In the genomic region with DNA sequence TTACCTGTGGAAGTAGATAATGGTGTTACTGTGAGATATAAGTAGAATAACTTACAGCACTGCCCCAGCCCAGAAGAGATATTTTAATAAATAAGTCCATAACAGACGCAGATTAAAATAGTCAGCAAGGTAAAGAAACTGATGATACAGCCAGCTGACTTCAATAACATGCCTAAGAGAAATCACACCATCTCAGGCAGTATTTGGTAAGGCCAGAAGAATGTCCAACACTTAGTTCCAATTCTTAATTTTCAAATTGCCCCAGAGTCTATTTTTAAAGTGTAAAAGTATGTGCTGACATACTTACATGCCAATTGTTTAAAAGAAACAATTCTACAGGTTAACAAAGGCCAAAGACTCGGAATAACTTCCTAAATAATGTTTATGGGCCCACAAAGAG, we compare ENCODE assay signal across 8 cellular contexts. TPM values are rescaled to one million over a fixed set of nuclear protein-coding genes. Genes with fewer than 3 reads are reported as not detected.
DNase-seq lines count a peak whose midpoint lies in the region; ATAC-seq and TF ChIP-seq lines count a peak whose summit lies in the region.
"Had no signal": no experiment of that assay in that cellular context is flagged by ENCODE, and none has a peak within 500 bp of the region (broad histone marks: within the 10 kb centered on the region; RNA-seq: fewer than 3 reads in every experiment).

No MANE protein-coding gene starts in this region.

- WGBS in body of pancreas, 2 donors = 66 to 88% methylated on average over 2 of the region's 2 CpGs

- CTCF ChIA-PET in HEK293T (lab: Yijun Ruan, JAX) = no interaction called here

- no peak for TF ChIP-seq CTCF in body of pancreas (IDR thresholded peaks at IDR 0.05)

- peak overlapping the region; percentile 74 for H3K4me3 Mint-ChIP-seq in activated T-helper 17 cell treated with anti-CD3 and anti-CD28 coated beads, Interleukin-2, amount 50 U/mL, for 72 hours
- H3K4me3 Mint-ChIP-seq in stimulated activated naive B cell treated with anti-CD40 and anti-IgM and Interleukin-4, amounts not matched to agents 10 μg/mL and 1 μg/mL and 100 μg/mL, for 72 hours = peak overlapping the region; percentile 87 to 89

- peaks cover 26% of the 10 kb centered on the region for H3K4me1 ChIP-seq in HUES48 (ENCODE audit: control insufficient read depth, insufficient read depth, low read length)
- H3K4me1 ChIP-seq in iPS-18a (ENCODE audit: control insufficient read depth, low read depth, low read length) = peaks cover 26% of the 10 kb centered on the region
- H3K4me1 ChIP-seq in body of pancreas = peaks cover 15% of the 10 kb centered on the region

- H3K9ac ChIP-seq in HUES48 (ENCODE audit: low read depth, low read length) (no peak overlapping the region), iPS-18a (ENCODE audit: low read length) (no peak overlapping the region)

- H3K27me3 Mint-ChIP-seq in activated T-helper 17 cell treated with anti-CD3 and anti-CD28 coated beads, Interleukin-2, amount 50 U/mL, for 72 hours = peaks cover 55% of the 10 kb centered on the region
- H3K27me3 Mint-ChIP-seq in stimulated activated naive B cell treated with anti-CD40 and anti-IgM and Interleukin-4, amounts not matched to agents 10 μg/mL and 1 μg/mL and 100 μg/mL, for 72 hours = no peaks in the 10 kb centered on the region

- H3K9me3 Mint-ChIP-seq in activated T-helper 17 cell treated with anti-CD3 and anti-CD28 coated beads, Interleukin-2, amount 50 U/mL, for 72 hours = no peaks in the 10 kb centered on the region
- no peaks in the 10 kb centered on the region for H3K9me3 Mint-ChIP-seq in stimulated activated naive B cell treated with anti-CD40 and anti-IgM and Interleukin-4, amounts not matched to agents 10 μg/mL and 1 μg/mL and 100 μg/mL, for 72 hours

- peaks cover 6% of the 10 kb centered on the region for H3K4me1 Mint-ChIP-seq in activated T-helper 17 cell treated with anti-CD3 and anti-CD28 coated beads, Interleukin-2, amount 50 U/mL, for 72 hours
- peaks cover 34 to 48% of the 10 kb centered on the region in 2 donors for H3K4me1 Mint-ChIP-seq in stimulated activated naive B cell treated with anti-CD40 and anti-IgM and Interleukin-4, amounts not matched to agents 10 μg/mL and 1 μg/mL and 100 μg/mL, for 72 hours

- H3K27ac ChIP-seq in HUES48 (ENCODE audit: low read depth, low read length) (no peak overlapping the region), iPS-18a (ENCODE audit: low read length) (no peak overlapping the region), body of pancreas (no peak overlapping the region)

- intact Hi-C loops in body of pancreas (cut with DNase I) = no loop called here

- ATAC-seq in activated T-helper 17 cell treated with anti-CD3 and anti-CD28 coated beads, Interleukin-2, amount 50 U/mL, for 72 hours (replicated peaks) = no peak
- ATAC-seq in stimulated activated naive B cell treated with anti-CD40 and anti-IgM and Interleukin-4, amounts not matched to agents 10 μg/mL and 1 μg/mL and 100 μg/mL, for 72 hours (replicated peaks) = no peak
- ATAC-seq in HG03432 (IDR thresholded peaks at IDR 0.05; ENCODE audit: unreplicated experiment) (no peak), body of pancreas (no peak)

- H3K4me3 ChIP-seq in HUES48 (ENCODE audit: low read depth, low read length) = peak overlapping the region; percentile 77
- H3K4me3 ChIP-seq in iPS-18a (ENCODE audit: low read length) = peak overlapping the region; percentile 52
- no peak overlapping the region for H3K4me3 ChIP-seq in body of pancreas

- H3K9me3 ChIP-seq in HUES48 (ENCODE audit: control insufficient read depth, insufficient read depth, low read length) (no peaks in the 10 kb centered on the region), iPS-18a (ENCODE audit: control insufficient read depth, low read depth, low read length) (no peaks in the 10 kb centered on the region), body of pancreas (no peaks in the 10 kb centered on the region)

- TF ChIP-seq POLR2A in body of pancreas (IDR thresholded peaks at IDR 0.05) = no peak

- DNase-seq in stimulated activated naive B cell treated with anti-CD40 and anti-IgM and Interleukin-4, amounts not matched to agents 10 μg/mL and 1 μg/mL and 100 μg/mL, for 72 hours = no peak
- DNase-seq in HEK293T (ENCODE audit: extremely low spot score) = no peak
- no peak for DNase-seq in body of pancreas
- DNase-seq: NCI-H524 treated with DMSO at 0.1 percent for 48 hours had no signal

- POLR2A ChIA-PET in HEK293T (lab: Yijun Ruan, JAX) = no interaction called here

- H3K36me3 Mint-ChIP-seq in activated T-helper 17 cell treated with anti-CD3 and anti-CD28 coated beads, Interleukin-2, amount 50 U/mL, for 72 hours (ENCODE audit: low read depth) = no peaks in the 10 kb centered on the region
- H3K36me3 Mint-ChIP-seq in stimulated activated naive B cell treated with anti-CD40 and anti-IgM and Interleukin-4, amounts not matched to agents 10 μg/mL and 1 μg/mL and 100 μg/mL, for 72 hours = peaks cover 10 to 14% of the 10 kb centered on the region in 2 donors

- H3K27me3 ChIP-seq in HUES48 (ENCODE audit: control insufficient read depth, insufficient read depth, low read length) = peaks cover 15% of the 10 kb centered on the region
- peaks cover 30% of the 10 kb centered on the region for H3K27me3 ChIP-seq in iPS-18a (ENCODE audit: control insufficient read depth, insufficient read depth, low read length)
- H3K27me3 ChIP-seq in body of pancreas = no peaks in the 10 kb centered on the region

- H3K27ac Mint-ChIP-seq in activated T-helper 17 cell treated with anti-CD3 and anti-CD28 coated beads, Interleukin-2, amount 50 U/mL, for 72 hours = no peak overlapping the region
- peak overlapping the region; percentile 47 for H3K27ac Mint-ChIP-seq in stimulated activated naive B cell treated with anti-CD40 and anti-IgM and Interleukin-4, amounts not matched to agents 10 μg/mL and 1 μg/mL and 100 μg/mL, for 72 hours

- H3K36me3 ChIP-seq in HUES48 (ENCODE audit: control insufficient read depth, insufficient read depth, low read length) (no peaks in the 10 kb centered on the region), iPS-18a (ENCODE audit: control insufficient read depth, low read depth, low read length) (no peaks in the 10 kb centered on the region), body of pancreas (replicated peaks in 1 of 2; ENCODE audit: insufficient read depth in 1 of 2, low read depth in 2 of 2) (no peaks in the 10 kb centered on the region)

TF ChIP-seq in HEK293T, 16 proteins besides CTCF, POLR2A, EP300 and RAD21:
- TF ChIP-seq ARNT (IDR thresholded peaks at IDR 0.05) (no peak), HDGF (IDR thresholded peaks at IDR 0.05; ENCODE audit: borderline replicate concordance) (no peak), FOXM1 (IDR thresholded peaks at IDR 0.05; ENCODE audit: borderline replicate concordance) (no peak), FOXA1 (IDR thresholded peaks at IDR 0.05) (no peak), SUZ12 (IDR thresholded peaks at IDR 0.05) (no peak), NFRKB (IDR thresholded peaks at IDR 0.05) (no peak), CTBP1 (IDR thresholded peaks at IDR 0.05; ENCODE audit: borderline replicate concordance) (no peak), SP1 (IDR thresholded peaks at IDR 0.05) (no peak), L3MBTL2 (conservative IDR thresholded peaks at IDR 0.05) (no peak)

RNA-seq across cellular contexts. Expression of a gene that starts 1.6 kb away (rescaled TPM):
- 1 to 10 TPM in 1 of 2 donors, under 1 TPM in 1; 0.53 to 1.7 TPM for total RNA-seq in activated T-helper 17 cell treated with anti-CD3 and anti-CD28 coated beads, Interleukin-2, amount 50 U/mL, for 72 hours
- 10 to 100 TPM in 1 of 2 donors, 1 to 10 TPM in 1; 7.3 to 20.4 TPM for total RNA-seq in body of pancreas

Comparison
In these comparisons a context has a peak if more than half of its experiments do, and no peak if none do; other contexts are left out.
1. H3K4me3 ChIP-seq: peak in HUES48 (single experiment) and iPS-18a (single experiment); none in body of pancreas (0 of 2).